ENCODE assay signal across 8 cellular contexts in the genomic region with DNA sequence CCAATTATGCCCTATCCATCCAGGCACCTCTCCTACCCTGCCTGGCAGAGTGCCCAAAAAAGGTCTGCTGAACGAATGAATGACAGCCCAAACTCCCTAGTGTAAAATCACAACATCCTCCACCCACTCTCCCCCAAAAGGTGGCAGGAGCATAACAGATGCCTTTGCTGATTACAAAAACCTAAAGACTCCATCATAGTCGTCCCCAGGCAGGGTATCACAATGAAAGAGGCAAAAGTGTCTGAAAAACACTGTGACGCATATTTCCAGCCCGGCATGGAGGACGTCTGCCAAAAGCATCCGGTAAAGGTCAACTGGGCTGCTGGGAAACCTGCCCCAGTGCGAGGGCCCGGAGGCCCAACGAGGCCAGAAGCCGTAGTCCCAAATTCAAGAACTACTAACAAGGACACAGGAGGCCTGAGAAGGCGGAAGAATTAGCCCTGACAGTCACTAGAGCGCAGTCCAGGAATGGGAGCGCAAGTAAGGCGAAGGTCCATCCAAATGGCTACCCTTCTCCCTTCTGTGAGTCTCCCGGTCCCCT. TPM values are rescaled to one million over a fixed set of nuclear protein-coding genes. Genes with fewer than 3 reads are reported as not detected.
DNase-seq lines count a peak whose midpoint lies in the region; ATAC-seq, FAIRE-seq and TF ChIP-seq lines count a peak whose summit lies in the region.

No MANE protein-coding gene starts in this region.

- no peaks in the 10 kb centered on the region for H3K27me3 ChIP-seq in bronchial epithelial cell (ENCODE audit: control insufficient read depth, insufficient read depth, low read length)

- DNase-seq in CD1c-positive myeloid dendritic cell (ENCODE audit: extremely low spot score): peak; percentile 9
- peak; percentile 7 for DNase-seq in SW480 (ENCODE audit: low spot score)
- peak; percentile 7 for DNase-seq in bronchial epithelial cell (ENCODE audit: low read depth)
- peak in 1 of 2 donors; percentile 30 for DNase-seq in left colon
- peak in 2 of 3 donors; percentile 22 to 29 for DNase-seq in stimulated activated CD4-positive, alpha-beta T cell treated with anti-CD3 and anti-CD28 coated beads, TNF-alpha, amount 100 ng/mL, for 48 hours (ENCODE audit: low read depth in 3 of 3)
- DNase-seq in NCI-H1930 (lab: John Stamatoyannopoulos, UW): no peak

- intact Hi-C loops in left colon (cut with DNase I, micrococcal nuclease): no loop called here

- peak; percentile 7 for ATAC-seq in HG02870 (IDR thresholded peaks at IDR 0.05; ENCODE audit: unreplicated experiment)
- ATAC-seq in left colon: peak; percentile 40
- ATAC-seq in GM21528 (IDR thresholded peaks at IDR 0.05; ENCODE audit: low FRiP score, unreplicated experiment): no peak

- H3K36me3 ChIP-seq in bronchial epithelial cell (ENCODE audit: control insufficient read depth, insufficient read depth, low read length): peaks cover 8% of the 10 kb centered on the region

- TF ChIP-seq CTCF in bronchial epithelial cell (IDR thresholded peaks at IDR 0.05; ENCODE audit: insufficient read depth, low read length, severe bottlenecking): no peak

- FAIRE-seq in bronchial epithelial cell (lab: Jason Lieb, UNC): no peak

- H3K4me3 ChIP-seq in bronchial epithelial cell (ENCODE audit: low read depth, low read length): peak overlapping the region; percentile 96

RNA-seq across cellular contexts. Expression of a gene that starts 0.6 kb away (rescaled TPM):
- total RNA-seq in bronchial epithelial cell (34.8 and 36.1 TPM in 2 replicates), left colon (10 to 100 TPM; 58.8 to 59.4 TPM)

Comparison
In these comparisons a context has a peak if more than half of its experiments do, and no peak if none do; other contexts are left out.
1. DNase-seq: peak in CD1c-positive myeloid dendritic cell (single experiment), SW480 (single experiment), bronchial epithelial cell (single experiment) and stimulated activated CD4-positive, alpha-beta T cell treated with anti-CD3 and anti-CD28 coated beads, TNF-alpha, amount 100 ng/mL, for 48 hours (2 of 3); none in NCI-H1930 (0 of 2).